ENCODE assay signal across 1 cellular context in the genomic region with DNA sequence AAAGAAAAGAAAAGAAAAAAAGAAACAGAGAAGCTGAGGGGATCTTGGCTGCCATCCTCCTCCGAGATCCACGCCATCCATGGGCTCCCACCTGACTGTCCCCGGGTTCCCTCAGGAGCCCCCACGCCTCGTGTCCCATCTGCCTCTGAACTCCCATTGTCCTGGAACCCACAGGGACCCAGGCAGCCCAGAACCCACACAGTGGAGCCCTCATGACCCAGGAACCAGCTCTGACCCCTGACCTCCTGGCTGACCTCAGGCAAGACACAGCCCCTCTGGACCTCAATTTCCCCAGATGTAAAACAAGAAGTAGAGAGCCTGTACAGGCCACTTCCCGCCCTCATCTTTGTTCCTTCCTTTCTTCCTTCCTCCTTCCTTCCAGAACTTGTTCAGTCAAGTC.
TF ChIP-seq lines count a peak whose summit lies in the region.

No MANE protein-coding gene starts in this region.

TF ChIP-seq in HepG2, 621 proteins besides CTCF, POLR2A, EP300 and RAD21:
- TF ChIP-seq FOXC1 (CRISPR knock-in tag; IDR thresholded peaks at IDR 0.05; ENCODE audit: borderline replicate concordance) (no peak), ZNF232 (CRISPR knock-in tag; IDR thresholded peaks at IDR 0.05; ENCODE audit: borderline replicate concordance) (no peak), CCDC6 (CRISPR knock-in tag; IDR thresholded peaks at IDR 0.05) (no peak), ZMYM2 (CRISPR knock-in tag; IDR thresholded peaks at IDR 0.05) (no peak), ZNF546 (CRISPR knock-in tag; conservative IDR thresholded peaks at IDR 0.05) (no peak), MTF2 (CRISPR knock-in tag; IDR thresholded peaks at IDR 0.05; ENCODE audit: borderline replicate concordance) (no peak), GPN1 (CRISPR knock-in tag; IDR thresholded peaks at IDR 0.05; ENCODE audit: borderline replicate concordance) (no peak), ISX (CRISPR knock-in tag; conservative IDR thresholded peaks at IDR 0.05) (no peak), MXD4 (CRISPR knock-in tag; IDR thresholded peaks at IDR 0.05) (no peak), ZNF766 (CRISPR knock-in tag; IDR thresholded peaks at IDR 0.05; ENCODE audit: borderline replicate concordance) (no peak), ZNF572 (CRISPR knock-in tag; IDR thresholded peaks at IDR 0.05) (no peak), SOX13 (IDR thresholded peaks at IDR 0.05) (no peak), SOX13 (CRISPR knock-in tag; conservative IDR thresholded peaks at IDR 0.05 in 1 of 2, IDR thresholded peaks at IDR 0.05 in 1 of 2) (no peak)
- TF ChIP-seq, protein P1, sequence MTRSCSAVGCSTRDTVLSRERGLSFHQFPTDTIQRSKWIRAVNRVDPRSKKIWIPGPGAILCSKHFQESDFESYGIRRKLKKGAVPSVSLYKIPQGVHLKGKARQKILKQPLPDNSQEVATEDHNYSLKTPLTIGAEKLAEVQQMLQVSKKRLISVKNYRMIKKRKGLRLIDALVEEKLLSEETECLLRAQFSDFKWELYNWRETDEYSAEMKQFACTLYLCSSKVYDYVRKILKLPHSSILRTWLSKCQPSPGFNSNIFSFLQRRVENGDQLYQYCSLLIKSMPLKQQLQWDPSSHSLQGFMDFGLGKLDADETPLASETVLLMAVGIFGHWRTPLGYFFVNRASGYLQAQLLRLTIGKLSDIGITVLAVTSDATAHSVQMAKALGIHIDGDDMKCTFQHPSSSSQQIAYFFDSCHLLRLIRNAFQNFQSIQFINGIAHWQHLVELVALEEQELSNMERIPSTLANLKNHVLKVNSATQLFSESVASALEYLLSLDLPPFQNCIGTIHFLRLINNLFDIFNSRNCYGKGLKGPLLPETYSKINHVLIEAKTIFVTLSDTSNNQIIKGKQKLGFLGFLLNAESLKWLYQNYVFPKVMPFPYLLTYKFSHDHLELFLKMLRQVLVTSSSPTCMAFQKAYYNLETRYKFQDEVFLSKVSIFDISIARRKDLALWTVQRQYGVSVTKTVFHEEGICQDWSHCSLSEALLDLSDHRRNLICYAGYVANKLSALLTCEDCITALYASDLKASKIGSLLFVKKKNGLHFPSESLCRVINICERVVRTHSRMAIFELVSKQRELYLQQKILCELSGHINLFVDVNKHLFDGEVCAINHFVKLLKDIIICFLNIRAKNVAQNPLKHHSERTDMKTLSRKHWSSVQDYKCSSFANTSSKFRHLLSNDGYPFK (CRISPR knock-in tag; IDR thresholded peaks at IDR 0.05; ENCODE audit: borderline replicate concordance): no peak
- TF ChIP-seq, protein P2, sequence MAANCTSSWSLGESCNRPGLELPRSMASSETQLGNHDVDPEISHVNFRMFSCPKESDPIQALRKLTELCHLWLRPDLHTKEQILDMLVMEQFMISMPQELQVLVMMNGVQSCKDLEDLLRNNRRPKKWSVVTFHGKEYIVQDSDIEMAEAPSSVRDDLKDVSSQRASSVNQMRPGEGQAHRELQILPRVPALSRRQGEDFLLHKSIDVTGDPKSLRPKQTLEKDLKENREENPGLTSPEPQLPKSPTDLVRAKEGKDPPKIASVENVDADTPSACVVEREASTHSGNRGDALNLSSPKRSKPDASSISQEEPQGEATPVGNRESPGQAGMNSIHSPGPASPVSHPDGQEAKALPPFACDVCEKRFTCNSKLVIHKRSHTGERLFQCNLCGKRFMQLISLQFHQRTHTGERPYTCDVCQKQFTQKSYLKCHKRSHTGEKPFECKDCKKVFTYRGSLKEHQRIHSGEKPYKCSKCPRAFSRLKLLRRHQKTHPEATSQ (CRISPR knock-in tag; IDR thresholded peaks at IDR 0.05; ENCODE audit: borderline replicate concordance): no peak
- TF ChIP-seq, protein P3, sequence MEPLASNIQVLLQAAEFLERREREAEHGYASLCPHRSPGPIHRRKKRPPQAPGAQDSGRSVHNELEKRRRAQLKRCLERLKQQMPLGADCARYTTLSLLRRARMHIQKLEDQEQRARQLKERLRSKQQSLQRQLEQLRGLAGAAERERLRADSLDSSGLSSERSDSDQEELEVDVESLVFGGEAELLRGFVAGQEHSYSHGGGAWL (CRISPR knock-in tag; IDR thresholded peaks at IDR 0.05): no peak
